In genomic region chr15:89575656-89576416, GRCh38 we compare ENCODE assay signal across 8 cellular contexts. TPM values are rescaled to one million over a fixed set of nuclear protein-coding genes. Genes with fewer than 3 reads are reported as not detected.
DNase-seq lines count a peak whose midpoint lies in the region; ATAC-seq and TF ChIP-seq lines count a peak whose summit lies in the region.

No MANE protein-coding gene starts in this region.

- POLR2A ChIA-PET in activated naive CD8-positive, alpha-beta T cell treated with anti-CD3 and anti-CD28 coated beads, Interleukin-2, amount 10 ng/mL, durations not matched to agents 7 days and 5 days (lab: Charles Lee), result interaction anchor here (0.8 to 1.1 kb wide), 6 partner anchors 9 to 328 kb away, joined by 3 to 6 read pairs (median 3); partner anchors contain the start of gene POLG

- H3K27me3 Mint-ChIP-seq in activated naive CD8-positive, alpha-beta T cell treated with anti-CD3 and anti-CD28 coated beads, Interleukin-2, amount 10 ng/mL, durations not matched to agents 7 days and 5 days, result peaks cover 13% of the 10 kb centered on the region

- H3K79me2 ChIP-seq in KMS-11 (ENCODE audit: insufficient read depth, low read depth), result peaks cover 54% of the 10 kb centered on the region

- H2AFZ ChIP-seq in KMS-11 (ENCODE audit: low read depth), result peak overlapping the region; percentile 64

- no peak for DNase-seq in activated naive CD8-positive, alpha-beta T cell treated with anti-CD3 and anti-CD28 coated beads, Interleukin-2, amount 10 ng/mL, durations not matched to agents 7 days and 5 days
- DNase-seq in islet precursor cell (peak; percentile 69), GDM1 (lab: John Stamatoyannopoulos, UW) (no peak), cortex of kidney (lab: John Stamatoyannopoulos, UW) (no peak)
- peak; percentile 5 for DNase-seq in stimulated activated CD8-positive, alpha-beta memory T cell treated with anti-CD3 and anti-CD28 coated beads, Interleukin-4, amount 100 ng/mL, for 24 hours (ENCODE audit: low read depth)

- H3K36me3 Mint-ChIP-seq in activated naive CD8-positive, alpha-beta T cell treated with anti-CD3 and anti-CD28 coated beads, Interleukin-2, amount 10 ng/mL, durations not matched to agents 7 days and 5 days, result peaks cover 28% of the 10 kb centered on the region

- no peaks in the 10 kb centered on the region for H4K20me1 ChIP-seq in KMS-11 (ENCODE audit: insufficient read depth)

- H3K4me1 Mint-ChIP-seq in activated naive CD8-positive, alpha-beta T cell treated with anti-CD3 and anti-CD28 coated beads, Interleukin-2, amount 10 ng/mL, durations not matched to agents 7 days and 5 days, result peaks cover 24% of the 10 kb centered on the region

- ATAC-seq in GM21717 (IDR thresholded peaks at IDR 0.05; ENCODE audit: unreplicated experiment), result peak; percentile 18
- peak; percentile 26 for ATAC-seq in activated naive CD8-positive, alpha-beta T cell treated with anti-CD3 and anti-CD28 coated beads, Interleukin-2, amount 10 ng/mL, durations not matched to agents 7 days and 5 days (ENCODE audit: low read depth)

- peak overlapping the region; percentile 73 for H3K27ac Mint-ChIP-seq in activated naive CD8-positive, alpha-beta T cell treated with anti-CD3 and anti-CD28 coated beads, Interleukin-2, amount 10 ng/mL, durations not matched to agents 7 days and 5 days

- no peaks in the 10 kb centered on the region for H3K36me3 ChIP-seq in KMS-11 (ENCODE audit: insufficient read depth)

- peak overlapping the region; percentile 74 for H3K9ac ChIP-seq in KMS-11

- peaks cover 35% of the 10 kb centered on the region for H3K4me1 ChIP-seq in KMS-11 (ENCODE audit: low read depth, poor library complexity, severe bottlenecking)

- H3K9me3 Mint-ChIP-seq in activated naive CD8-positive, alpha-beta T cell treated with anti-CD3 and anti-CD28 coated beads, Interleukin-2, amount 10 ng/mL, durations not matched to agents 7 days and 5 days, result no peaks in the 10 kb centered on the region

- no peak for TF ChIP-seq CTCF in KMS-11 (conservative IDR thresholded peaks at IDR 0.05; ENCODE audit: low read depth, low read length)

- no peak overlapping the region for H3K4me3 ChIP-seq in KMS-11 (IDR thresholded peaks at IDR 0.05; ENCODE audit: insufficient read depth, low read depth, low read length)

- H3K27me3 ChIP-seq in KMS-11 (ENCODE audit: insufficient read depth, low read depth), result no peaks in the 10 kb centered on the region

- peak overlapping the region; percentile 90 for H3K4me3 Mint-ChIP-seq in activated naive CD8-positive, alpha-beta T cell treated with anti-CD3 and anti-CD28 coated beads, Interleukin-2, amount 10 ng/mL, durations not matched to agents 7 days and 5 days

- peak overlapping the region; percentile 46 for H3K27ac ChIP-seq in KMS-11

- TF ChIP-seq POLR2A in GM10847 (IDR thresholded peaks at IDR 0.05; ENCODE audit: extremely low read depth, insufficient read length), result peak; percentile 3

- peak overlapping the region; percentile 76 for H3K4me2 ChIP-seq in KMS-11

RNA-seq across cellular contexts. Expression of gene TICRR, which starts 0.6 kb away (rescaled TPM):
- 10 to 100 TPM; 18.6 to 20.6 TPM for total RNA-seq in activated naive CD8-positive, alpha-beta T cell treated with anti-CD3 and anti-CD28 coated beads, Interleukin-2, amount 10 ng/mL, durations not matched to agents 7 days and 5 days

Comparison
In these comparisons a context has a peak if more than half of its experiments do, and no peak if none do; other contexts are left out.
1. DNase-seq: peak in islet precursor cell (single experiment) and stimulated activated CD8-positive, alpha-beta memory T cell treated with anti-CD3 and anti-CD28 coated beads, Interleukin-4, amount 100 ng/mL, for 24 hours (single experiment); none in activated naive CD8-positive, alpha-beta T cell treated with anti-CD3 and anti-CD28 coated beads, Interleukin-2, amount 10 ng/mL, durations not matched to agents 7 days and 5 days (single experiment), GDM1 (single experiment) and cortex of kidney (single experiment).